In genomic region chr2:8380573-8380972, GRCh38 we compare ENCODE assay signal across 12 cellular contexts.
DNase-seq lines count a peak whose midpoint lies in the region; ATAC-seq, FAIRE-seq and TF ChIP-seq lines count a peak whose summit lies in the region.
"Had no signal": no experiment of that assay in that cellular context is flagged by ENCODE, and none has a peak within 500 bp of the region (broad histone marks: within the 10 kb centered on the region; RNA-seq: fewer than 3 reads in every experiment).

No MANE protein-coding gene starts in this region.

- DNase-seq in GM18507 (ENCODE audit: extremely low spot score, insufficient read length, low read depth) (no peak), COLO829 (ENCODE audit: low spot score) (no peak), T-helper 1 cell (no peak)
- no peak for DNase-seq in activated CD8-positive, alpha-beta T cell treated with anti-CD3 and anti-CD28 coated beads for 36 hours
- DNase-seq: HFFc6; stimulated activated CD4-positive, alpha-beta T cell treated with anti-CD3 and anti-CD28 coated beads, Interleukin-4, amount 100 ng/mL, for 1 hour had no signal

- CTCF ChIA-PET in activated CD8-positive, alpha-beta T cell treated with anti-CD3 and anti-CD28 coated beads for 36 hours (lab: Charles Lee): interaction anchor here (1.2 kb wide), 1 partner anchor 8 kb away, joined by 3 read pairs; no protein-coding TSS in a partner anchor

- H3K4me1 Mint-ChIP-seq in dendritic cell treated with granulocyte-macrophage colony-stimulating factor and Interleukin-4, amounts not matched to agents 40 ng/mL and 50 ng/mL, for 4 days (ENCODE audit: low read depth): peaks cover 11% of the 10 kb centered on the region
- H3K4me1 Mint-ChIP-seq in activated CD8-positive, alpha-beta T cell treated with anti-CD3 and anti-CD28 coated beads for 36 hours (ENCODE audit: low read depth): peaks cover 36% of the 10 kb centered on the region

- no peak for TF ChIP-seq CTCF in activated CD8-positive, alpha-beta T cell treated with anti-CD3 and anti-CD28 coated beads for 36 hours (IDR thresholded peaks at IDR 0.05)

- no peaks in the 10 kb centered on the region for H3K36me3 Mint-ChIP-seq in dendritic cell treated with granulocyte-macrophage colony-stimulating factor and Interleukin-4, amounts not matched to agents 40 ng/mL and 50 ng/mL, for 4 days (ENCODE audit: low read depth)
- no peaks in the 10 kb centered on the region for H3K36me3 Mint-ChIP-seq in activated CD8-positive, alpha-beta T cell treated with anti-CD3 and anti-CD28 coated beads for 36 hours (ENCODE audit: low read depth)
- H3K36me3 Mint-ChIP-seq: IgD-negative memory B cell had no signal

- ATAC-seq in GM19467 (IDR thresholded peaks at IDR 0.05; ENCODE audit: unreplicated experiment): peak; percentile 50
- ATAC-seq in HG03060 (IDR thresholded peaks at IDR 0.05; ENCODE audit: low read depth, unreplicated experiment): peak; percentile 81
- ATAC-seq in HG03175 (IDR thresholded peaks at IDR 0.05; ENCODE audit: unreplicated experiment): no peak
- no peak for ATAC-seq in activated CD8-positive, alpha-beta T cell treated with anti-CD3 and anti-CD28 coated beads for 36 hours

- peak; percentile 75 for FAIRE-seq in GM18507 (lab: Jason Lieb, UNC)

- POLR2A ChIA-PET in activated CD8-positive, alpha-beta T cell treated with anti-CD3 and anti-CD28 coated beads for 36 hours (lab: Charles Lee): no interaction called here

- H3K27me3 Mint-ChIP-seq in dendritic cell treated with granulocyte-macrophage colony-stimulating factor and Interleukin-4, amounts not matched to agents 40 ng/mL and 50 ng/mL, for 4 days: peaks cover 3% of the 10 kb centered on the region
- H3K27me3 Mint-ChIP-seq in activated CD8-positive, alpha-beta T cell treated with anti-CD3 and anti-CD28 coated beads for 36 hours: no peaks in the 10 kb centered on the region

- no peak overlapping the region for H3K4me3 Mint-ChIP-seq in dendritic cell treated with granulocyte-macrophage colony-stimulating factor and Interleukin-4, amounts not matched to agents 40 ng/mL and 50 ng/mL, for 4 days
- no peak overlapping the region for H3K4me3 Mint-ChIP-seq in activated CD8-positive, alpha-beta T cell treated with anti-CD3 and anti-CD28 coated beads for 36 hours
- H3K4me3 Mint-ChIP-seq: HFFc6, IgD-negative memory B cell had no signal

- H3K27ac Mint-ChIP-seq in dendritic cell treated with granulocyte-macrophage colony-stimulating factor and Interleukin-4, amounts not matched to agents 40 ng/mL and 50 ng/mL, for 4 days: peak overlapping the region; percentile 18
- no peak overlapping the region for H3K27ac Mint-ChIP-seq in activated CD8-positive, alpha-beta T cell treated with anti-CD3 and anti-CD28 coated beads for 36 hours
- H3K27ac Mint-ChIP-seq: activated T-helper 2 cell treated with anti-CD3 and anti-CD28 coated beads, Interferon-gamma antibody, Interleukin-2, Interleukin-4, amounts not matched to agents 10 μg/mL and 5 μg/mL and 100 μg/mL, durations not matched to agents 14 hours and 24 hours and 36 hours; HFFc6; IgD-negative memory B cell had no signal

- intact Hi-C loops in dendritic cell treated with granulocyte-macrophage colony-stimulating factor and Interleukin-4, amounts not matched to agents 40 ng/mL and 50 ng/mL, for 4 days (cut with micrococcal nuclease): no loop called here
- intact Hi-C loops in activated CD8-positive, alpha-beta T cell treated with anti-CD3 and anti-CD28 coated beads for 36 hours (cut with micrococcal nuclease): no loop called here

- H3K9me3 Mint-ChIP-seq in dendritic cell treated with granulocyte-macrophage colony-stimulating factor and Interleukin-4, amounts not matched to agents 40 ng/mL and 50 ng/mL, for 4 days: no peaks in the 10 kb centered on the region
- H3K9me3 Mint-ChIP-seq in activated CD8-positive, alpha-beta T cell treated with anti-CD3 and anti-CD28 coated beads for 36 hours: peaks cover 2% of the 10 kb centered on the region
- H3K9me3 Mint-ChIP-seq: activated T-helper 2 cell treated with anti-CD3 and anti-CD28 coated beads, Interferon-gamma antibody, Interleukin-2, Interleukin-4, amounts not matched to agents 10 μg/mL and 5 μg/mL and 100 μg/mL, durations not matched to agents 14 hours and 24 hours and 36 hours; HFFc6; IgD-negative memory B cell had no signal

Comparison
In these comparisons a context has a peak if more than half of its experiments do, and no peak if none do; other contexts are left out.
1. ATAC-seq: peak in GM19467 (single experiment) and HG03060 (single experiment); none in HG03175 (single experiment) and activated CD8-positive, alpha-beta T cell treated with anti-CD3 and anti-CD28 coated beads for 36 hours (single experiment).